Comparison of ENCODE assay signal across 21 cellular contexts in the genomic region with DNA sequence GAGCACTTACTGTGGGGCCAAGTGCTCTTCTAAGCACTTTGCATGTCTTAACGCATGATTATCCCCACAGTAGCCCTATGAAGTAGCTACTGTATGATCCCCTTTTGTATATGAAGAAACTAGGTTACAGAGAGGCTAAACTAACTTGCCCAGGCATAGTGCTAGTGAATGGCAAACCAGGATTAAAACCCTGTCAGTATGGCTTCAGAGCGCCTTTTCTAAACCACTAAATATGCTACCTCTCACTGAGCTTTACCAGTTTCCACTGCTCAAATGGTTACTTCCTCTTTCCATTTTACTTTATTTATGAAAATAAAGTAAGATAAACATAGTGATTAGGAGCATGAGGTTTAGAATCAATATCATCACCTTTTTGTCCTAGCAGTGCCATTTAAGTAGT.
A peak's percentile ranks its signal among the peaks of the same experiment; 100 is the strongest.
DNase-seq lines count a peak whose midpoint lies in the region; ATAC-seq and TF ChIP-seq lines count a peak whose summit lies in the region.
"Had no signal": no experiment of that assay in that cellular context is flagged by ENCODE, and none has a peak within 500 bp of the region (broad histone marks: within the 10 kb centered on the region; RNA-seq: fewer than 3 reads in every experiment).

No MANE protein-coding gene starts in this region.

- no peak overlapping the region for H3K4me3 Mint-ChIP-seq in naive thymus-derived CD4-positive, alpha-beta T cell
- H3K4me3 Mint-ChIP-seq: natural killer cell, T-cell had no signal

- H3K27ac Mint-ChIP-seq in naive thymus-derived CD4-positive, alpha-beta T cell: no peak overlapping the region
- H3K27ac Mint-ChIP-seq: natural killer cell, T-cell had no signal

- no peak overlapping the region for H3K27ac ChIP-seq in naive thymus-derived CD4-positive, alpha-beta T cell (ENCODE audit: low read depth, low read length)
- H3K27ac ChIP-seq: cardiac muscle cell, gastrocnemius medialis, sigmoid colon had no signal

- intact Hi-C loops in naive thymus-derived CD4-positive, alpha-beta T cell (cut with micrococcal nuclease): no loop called here

- H3K9me3 ChIP-seq in naive thymus-derived CD4-positive, alpha-beta T cell (ENCODE audit: control insufficient read depth in 2 of 3, low read length in 3 of 3): no peaks in the 10 kb centered on the region
- H3K9me3 ChIP-seq: gastrocnemius medialis, sigmoid colon had no signal

- no peaks in the 10 kb centered on the region for H3K27me3 Mint-ChIP-seq in naive thymus-derived CD4-positive, alpha-beta T cell
- H3K27me3 Mint-ChIP-seq: T-cell had no signal

- H3K27me3 ChIP-seq in naive thymus-derived CD4-positive, alpha-beta T cell (ENCODE audit: control insufficient read depth in 2 of 2, insufficient read depth in 2 of 2, low read length in 2 of 2): no peaks in the 10 kb centered on the region
- H3K27me3 ChIP-seq: cardiac muscle cell, gastrocnemius medialis, sigmoid colon had no signal

- H3K4me3 ChIP-seq in naive thymus-derived CD4-positive, alpha-beta T cell (ENCODE audit: low read length): no peak overlapping the region
- H3K4me3 ChIP-seq: cardiac muscle cell, gastrocnemius medialis, sigmoid colon had no signal

- ATAC-seq in GM18861 (IDR thresholded peaks at IDR 0.05; ENCODE audit: unreplicated experiment) (peak; percentile 53), HG03442 (IDR thresholded peaks at IDR 0.05; ENCODE audit: unreplicated experiment) (peak; percentile 57)
- ATAC-seq in naive thymus-derived CD4-positive, alpha-beta T cell: no peak
- ATAC-seq: gastrocnemius medialis, natural killer cell, T-cell had no signal

- TF ChIP-seq CTCF in GM20000 (IDR thresholded peaks at IDR 0.05; ENCODE audit: extremely low read depth, missing control alignments): no peak

- H3K36me3 ChIP-seq in naive thymus-derived CD4-positive, alpha-beta T cell (ENCODE audit: control insufficient read depth in 2 of 3, insufficient read depth in 3 of 3, low read length in 3 of 3): peaks cover 0 to 11% (median 8%) of the 10 kb centered on the region in 3 experiments

- H3K9me3 Mint-ChIP-seq in naive thymus-derived CD4-positive, alpha-beta T cell: no peaks in the 10 kb centered on the region
- H3K9me3 Mint-ChIP-seq: natural killer cell, T-cell had no signal

- no peaks in the 10 kb centered on the region for H3K4me1 ChIP-seq in naive thymus-derived CD4-positive, alpha-beta T cell (ENCODE audit: control insufficient read depth in 2 of 2, insufficient read depth in 2 of 2, low read length in 2 of 2)
- H3K4me1 ChIP-seq: sigmoid colon had no signal

- no peaks in the 10 kb centered on the region for H3K4me1 Mint-ChIP-seq in naive thymus-derived CD4-positive, alpha-beta T cell
- H3K4me1 Mint-ChIP-seq: T-cell had no signal

- DNase-seq in GM20000 (ENCODE audit: low spot score) (peak; percentile 13), germinal center (ENCODE audit: low spot score) (peak; percentile 35), islet precursor cell (no peak), NCI-H446 (lab: John Stamatoyannopoulos, UW) (no peak)
- DNase-seq in naive thymus-derived CD4-positive, alpha-beta T cell: no peak
- DNase-seq: amygdala; gastrocnemius medialis; HCEC 1CT; Karpas-422; mesendoderm; natural killer cell; NCI-H1105 treated with DMSO at 0.1 percent for 48 hours; NCI-H2107; NCI-H526; SHP77; sigmoid colon; stimulated activated naive CD4-positive, alpha-beta T cell; T-cell had no signal

- CTCF ChIA-PET in naive thymus-derived CD4-positive, alpha-beta T cell (lab: Charles Lee): no interaction called here

- POLR2A ChIA-PET in naive thymus-derived CD4-positive, alpha-beta T cell (lab: Charles Lee): no interaction called here

- H3K36me3 Mint-ChIP-seq in naive thymus-derived CD4-positive, alpha-beta T cell: peaks cover 0 to 34% (median 2%) of the 10 kb centered on the region in 5 donors
- H3K36me3 Mint-ChIP-seq: natural killer cell had no signal

Comparison
In these comparisons a context has a peak if more than half of its experiments do, and no peak if none do; other contexts are left out.
1. DNase-seq: peak in GM20000 (single experiment) and germinal center (single experiment); none in islet precursor cell (single experiment), NCI-H446 (0 of 2) and naive thymus-derived CD4-positive, alpha-beta T cell (0 of 9).